1 cellular context compared by ENCODE assay signal in the genomic region with DNA sequence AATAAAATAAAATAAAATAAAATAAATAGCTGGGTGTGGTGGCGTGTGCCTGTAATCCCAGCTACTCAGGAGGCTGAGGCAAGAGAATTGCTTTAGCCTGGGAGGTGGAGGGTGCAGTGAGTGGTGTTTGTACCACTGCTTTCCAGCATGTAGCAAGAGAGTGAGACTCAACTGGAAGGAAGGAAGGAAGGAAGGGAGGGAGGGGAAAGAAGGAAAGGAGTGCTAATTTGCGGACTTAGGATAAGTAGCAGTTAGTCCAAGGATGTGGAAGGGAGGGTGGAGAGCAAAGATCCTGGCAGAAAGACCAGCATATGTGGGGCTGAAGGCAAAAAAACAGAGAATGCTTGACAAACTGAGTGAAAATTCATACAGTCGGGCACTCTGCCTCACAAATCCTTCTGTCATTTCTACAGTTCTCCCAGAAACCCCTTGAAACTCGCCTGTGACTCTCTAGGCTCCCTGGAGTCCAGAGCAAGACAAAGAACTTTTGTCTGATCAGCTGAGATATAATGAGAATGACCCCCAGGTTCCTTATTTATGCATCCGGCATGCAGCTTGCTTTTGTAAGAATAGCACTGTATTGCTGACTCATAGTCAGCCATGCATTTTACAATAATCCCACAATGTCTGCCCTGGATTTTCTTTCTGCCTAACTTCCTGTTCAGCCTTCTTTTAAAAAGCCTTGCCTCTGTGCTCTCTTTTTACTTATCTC.
TF ChIP-seq lines count a peak whose summit lies in the region.

No MANE protein-coding gene starts in this region.

TF ChIP-seq in K562, 482 proteins besides CTCF, POLR2A, EP300 and RAD21 (continues in another document):
- TF ChIP-seq EP400 (IDR thresholded peaks at IDR 0.05) (peak; percentile 31; the same call in 1 of the 2 replicates), MEF2D (tag; conservative IDR thresholded peaks at IDR 0.05; ENCODE audit: low read depth) (0 out of 2 replicates have a peak, but pooled peaks have one; percentile 24), GABPA (tag; conservative IDR thresholded peaks at IDR 0.05; ENCODE audit: low read depth) (peak; percentile 56; the same call in 1 of the 2 replicates), SMAD4 (CRISPR knock-in tag; conservative IDR thresholded peaks at IDR 0.05) (0 out of 2 replicates have a peak, but pooled peaks have one; percentile 43), ZNF175 (CRISPR knock-in tag; IDR thresholded peaks at IDR 0.05; ENCODE audit: low read depth) (peak; percentile 65; the same call in 1 of the 2 replicates), FOXJ2 (tag; IDR thresholded peaks at IDR 0.05) (no peak), JUND (IDR thresholded peaks at IDR 0.05; ENCODE audit: borderline replicate concordance, low read depth, low read length) (peak; percentile 71), JUND (tag; IDR thresholded peaks at IDR 0.05; ENCODE audit: borderline replicate concordance, low read depth, low read length) (peak; percentile 73; the same call in 2 of the 3 replicates), SETDB1 (IDR thresholded peaks at IDR 0.05; ENCODE audit: low read length) (no peak), NFRKB (IDR thresholded peaks at IDR 0.05; ENCODE audit: low read depth) (peak; percentile 75; the same call in 1 of the 2 replicates), MYC (IDR thresholded peaks at IDR 0.05; ENCODE audit: low read depth, low read length) (0 out of 2 replicates have a peak, but pooled peaks have one; percentile 23), MYC (CRISPR knock-in tag; IDR thresholded peaks at IDR 0.05; ENCODE audit: borderline replicate concordance, low read depth) (0 out of 2 replicates have a peak, but pooled peaks have one; percentile 7), ID3 (CRISPR knock-in tag; IDR thresholded peaks at IDR 0.05) (no peak), ID3 (tag; IDR thresholded peaks at IDR 0.05) (0 out of 2 replicates have a peak, but pooled peaks have one; percentile 18), RCOR1 (IDR thresholded peaks at IDR 0.05; ENCODE audit: borderline replicate concordance in 1 of 2, low read depth in 2 of 2, low read length in 2 of 2) (peak in 1 of 2 experiments; percentile 6; a peak in 1 of 4 replicates), ZNF592 (IDR thresholded peaks at IDR 0.05) (peak; percentile 95), MAFF (IDR thresholded peaks at IDR 0.05; ENCODE audit: low read length) (peak; percentile 95), TFE3 (CRISPR knock-in tag; IDR thresholded peaks at IDR 0.05) (no peak), LEF1 (IDR thresholded peaks at IDR 0.05) (0 out of 2 replicates have a peak, but pooled peaks have one; percentile 10), ZNF584 (CRISPR knock-in tag; IDR thresholded peaks at IDR 0.05; ENCODE audit: low read depth) (peak; percentile 77; the same call in 1 of the 2 replicates), HLTF (IDR thresholded peaks at IDR 0.05) (0 out of 2 replicates have a peak, but pooled peaks have one; percentile 53), FOSL1 (tag; conservative IDR thresholded peaks at IDR 0.05) (peak; percentile 70), SMARCE1 (IDR thresholded peaks at IDR 0.05) (peak; percentile 61; the same call in 1 of the 2 replicates), KDM5B (IDR thresholded peaks at IDR 0.05; ENCODE audit: insufficient replicate concordance, low read depth, low read length) (peak; percentile 71), ZNF77 (CRISPR knock-in tag; IDR thresholded peaks at IDR 0.05) (no peak), EHMT2 (IDR thresholded peaks at IDR 0.05) (peak; percentile 47; the same call in 1 of the 2 replicates), TBL1XR1 (IDR thresholded peaks at IDR 0.05; ENCODE audit: low read length in 2 of 2) (no peak), ZFP36 (IDR thresholded peaks at IDR 0.05; ENCODE audit: low read depth, low read length, partially characterized antibody) (peak; percentile 52), LARP7 (IDR thresholded peaks at IDR 0.05) (no peak; the same call in 1 of the 2 replicates), CBX3 (IDR thresholded peaks at IDR 0.05; ENCODE audit: borderline replicate concordance in 1 of 2, low read length in 2 of 2) (peak in 1 of 2 experiments; percentile 29; a peak in 1 of 3 replicates), DNMT1 (IDR thresholded peaks at IDR 0.05) (0 out of 2 replicates have a peak, but pooled peaks have one; percentile 21), SP2 (IDR thresholded peaks at IDR 0.05; ENCODE audit: extremely low read depth, low read depth, low read length, poor library complexity, severe bottlenecking) (no peak), CXXC5 (CRISPR knock-in tag; IDR thresholded peaks at IDR 0.05) (0 out of 2 replicates have a peak, but pooled peaks have one; percentile 20), TRIM24 (IDR thresholded peaks at IDR 0.05) (0 out of 4 replicates have a peak, but pooled peaks of 1 of the 2 experiments have one; percentile 26), C11orf30 (IDR thresholded peaks at IDR 0.05; ENCODE audit: low read depth) (peak; percentile 96), PHF8 (IDR thresholded peaks at IDR 0.05; ENCODE audit: borderline replicate concordance, low read length) (peak; percentile 16; the same call in 1 of the 2 replicates), GTF2E2 (tag; IDR thresholded peaks at IDR 0.05) (peak; percentile 55; the same call in 1 of the 2 replicates), MNT (conservative IDR thresholded peaks at IDR 0.05) (peak in 1 of 2 experiments; percentile 53; a peak in 1 of 4 replicates), SMARCA4 (IDR thresholded peaks at IDR 0.05) (peak; percentile 76), SMARCA5 (IDR thresholded peaks at IDR 0.05) (peak; percentile 59; the same call in 1 of the 2 replicates), ZNF766 (CRISPR knock-in tag; conservative IDR thresholded peaks at IDR 0.05) (peak; percentile 72; the same call in 1 of the 2 replicates), ELF4 (CRISPR knock-in tag; IDR thresholded peaks at IDR 0.05) (peak; percentile 64; the same call in 1 of the 2 replicates), HDGF (IDR thresholded peaks at IDR 0.05) (peak; percentile 82; the same call in 1 of the 2 replicates), BACH1 (tag; IDR thresholded peaks at IDR 0.05) (peak; percentile 94), PKNOX1 (IDR thresholded peaks at IDR 0.05) (0 out of 2 replicates have a peak, but pooled peaks have one; percentile 4), SOX6 (IDR thresholded peaks at IDR 0.05) (peak; percentile 93), NFE2 (IDR thresholded peaks at IDR 0.05; ENCODE audit: low read depth) (peak; percentile 97), MAFG (tag; conservative IDR thresholded peaks at IDR 0.05) (peak; percentile 97), ZNF589 (CRISPR knock-in tag; IDR thresholded peaks at IDR 0.05; ENCODE audit: low read depth) (0 out of 2 replicates have a peak, but pooled peaks have one; percentile 59)
- TF ChIP-seq, protein P1, sequence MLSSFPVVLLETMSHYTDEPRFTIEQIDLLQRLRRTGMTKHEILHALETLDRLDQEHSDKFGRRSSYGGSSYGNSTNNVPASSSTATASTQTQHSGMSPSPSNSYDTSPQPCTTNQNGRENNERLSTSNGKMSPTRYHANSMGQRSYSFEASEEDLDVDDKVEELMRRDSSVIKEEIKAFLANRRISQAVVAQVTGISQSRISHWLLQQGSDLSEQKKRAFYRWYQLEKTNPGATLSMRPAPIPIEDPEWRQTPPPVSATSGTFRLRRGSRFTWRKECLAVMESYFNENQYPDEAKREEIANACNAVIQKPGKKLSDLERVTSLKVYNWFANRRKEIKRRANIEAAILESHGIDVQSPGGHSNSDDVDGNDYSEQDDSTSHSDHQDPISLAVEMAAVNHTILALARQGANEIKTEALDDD (IDR thresholded peaks at IDR 0.05): no peak
- TF ChIP-seq, protein P2, sequence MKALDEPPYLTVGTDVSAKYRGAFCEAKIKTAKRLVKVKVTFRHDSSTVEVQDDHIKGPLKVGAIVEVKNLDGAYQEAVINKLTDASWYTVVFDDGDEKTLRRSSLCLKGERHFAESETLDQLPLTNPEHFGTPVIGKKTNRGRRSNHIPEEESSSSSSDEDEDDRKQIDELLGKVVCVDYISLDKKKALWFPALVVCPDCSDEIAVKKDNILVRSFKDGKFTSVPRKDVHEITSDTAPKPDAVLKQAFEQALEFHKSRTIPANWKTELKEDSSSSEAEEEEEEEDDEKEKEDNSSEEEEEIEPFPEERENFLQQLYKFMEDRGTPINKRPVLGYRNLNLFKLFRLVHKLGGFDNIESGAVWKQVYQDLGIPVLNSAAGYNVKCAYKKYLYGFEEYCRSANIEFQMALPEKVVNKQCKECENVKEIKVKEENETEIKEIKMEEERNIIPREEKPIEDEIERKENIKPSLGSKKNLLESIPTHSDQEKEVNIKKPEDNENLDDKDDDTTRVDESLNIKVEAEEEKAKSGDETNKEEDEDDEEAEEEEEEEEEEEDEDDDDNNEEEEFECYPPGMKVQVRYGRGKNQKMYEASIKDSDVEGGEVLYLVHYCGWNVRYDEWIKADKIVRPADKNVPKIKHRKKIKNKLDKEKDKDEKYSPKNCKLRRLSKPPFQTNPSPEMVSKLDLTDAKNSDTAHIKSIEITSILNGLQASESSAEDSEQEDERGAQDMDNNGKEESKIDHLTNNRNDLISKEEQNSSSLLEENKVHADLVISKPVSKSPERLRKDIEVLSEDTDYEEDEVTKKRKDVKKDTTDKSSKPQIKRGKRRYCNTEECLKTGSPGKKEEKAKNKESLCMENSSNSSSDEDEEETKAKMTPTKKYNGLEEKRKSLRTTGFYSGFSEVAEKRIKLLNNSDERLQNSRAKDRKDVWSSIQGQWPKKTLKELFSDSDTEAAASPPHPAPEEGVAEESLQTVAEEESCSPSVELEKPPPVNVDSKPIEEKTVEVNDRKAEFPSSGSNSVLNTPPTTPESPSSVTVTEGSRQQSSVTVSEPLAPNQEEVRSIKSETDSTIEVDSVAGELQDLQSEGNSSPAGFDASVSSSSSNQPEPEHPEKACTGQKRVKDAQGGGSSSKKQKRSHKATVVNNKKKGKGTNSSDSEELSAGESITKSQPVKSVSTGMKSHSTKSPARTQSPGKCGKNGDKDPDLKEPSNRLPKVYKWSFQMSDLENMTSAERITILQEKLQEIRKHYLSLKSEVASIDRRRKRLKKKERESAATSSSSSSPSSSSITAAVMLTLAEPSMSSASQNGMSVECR (CRISPR knock-in tag; IDR thresholded peaks at IDR 0.05): 0 out of 2 replicates have a peak, but pooled peaks have one; percentile 39
